Comparison of ENCODE assay signal across 8 cellular contexts in genomic region chr22:46012881-46013281, GRCh38. TPM values are rescaled to one million over a fixed set of nuclear protein-coding genes. Genes with fewer than 3 reads are reported as not detected.
DNase-seq lines count a peak whose midpoint lies in the region; ATAC-seq and FAIRE-seq lines count a peak whose summit lies in the region.

No MANE protein-coding gene starts in this region.

- H3K27ac ChIP-seq in naive thymus-derived CD4-positive, alpha-beta T cell (ENCODE audit: low read depth, low read length), result peak overlapping the region; percentile 80

- CTCF ChIA-PET in naive thymus-derived CD4-positive, alpha-beta T cell (lab: Charles Lee), result interaction anchor here (0.8 to 5.8 kb wide), 10 partner anchors 10 to 283 kb away, joined by 3 to 39 read pairs (median 6); partner anchors contain the start of gene GTSE1

- peaks cover 0 to 14% (median 0%) of the 10 kb centered on the region in 3 experiments for H3K9me3 ChIP-seq in naive thymus-derived CD4-positive, alpha-beta T cell (ENCODE audit: control insufficient read depth in 2 of 3, low read length in 3 of 3)

- H3K4me3 Mint-ChIP-seq in activated naive CD4-positive, alpha-beta T cell treated with anti-CD3 and anti-CD28 coated beads, Interleukin-2, amount 50 U/mL, for 24 hours, result peak overlapping the region; percentile 88
- H3K4me3 Mint-ChIP-seq in effector memory CD8-positive, alpha-beta T cell, result peak overlapping the region; percentile 84 to 85
- peak overlapping the region; percentile 83 to 91 (median 89) for H3K4me3 Mint-ChIP-seq in naive thymus-derived CD4-positive, alpha-beta T cell

- no peak for ATAC-seq in effector memory CD8-positive, alpha-beta T cell (replicated peaks)
- no peak for ATAC-seq in naive thymus-derived CD4-positive, alpha-beta T cell
- ATAC-seq in HG03025 (IDR thresholded peaks at IDR 0.05; ENCODE audit: low FRiP score, unreplicated experiment), result no peak

- intact Hi-C loops in naive thymus-derived CD4-positive, alpha-beta T cell (cut with micrococcal nuclease), result loop anchor here (1.0 to 5.0 kb wide), 7 partner anchors 22 to 299 kb away; partner anchors contain the start of gene CDPF1 (in 1 of the 2)

- no peaks in the 10 kb centered on the region for H3K9me3 Mint-ChIP-seq in activated naive CD4-positive, alpha-beta T cell treated with anti-CD3 and anti-CD28 coated beads, Interleukin-2, amount 50 U/mL, for 24 hours
- H3K9me3 Mint-ChIP-seq in effector memory CD8-positive, alpha-beta T cell, result no peaks in the 10 kb centered on the region
- peaks cover 0 to 12% (median 4%) of the 10 kb centered on the region in 11 donors for H3K9me3 Mint-ChIP-seq in naive thymus-derived CD4-positive, alpha-beta T cell

- no peaks in the 10 kb centered on the region for H3K36me3 Mint-ChIP-seq in activated naive CD4-positive, alpha-beta T cell treated with anti-CD3 and anti-CD28 coated beads, Interleukin-2, amount 50 U/mL, for 24 hours
- peaks cover 10% of the 10 kb centered on the region for H3K36me3 Mint-ChIP-seq in effector memory CD8-positive, alpha-beta T cell (ENCODE audit: insufficient read depth)
- peaks cover 0 to 2% (median 0%) of the 10 kb centered on the region in 5 donors for H3K36me3 Mint-ChIP-seq in naive thymus-derived CD4-positive, alpha-beta T cell

- H3K27ac Mint-ChIP-seq in activated naive CD4-positive, alpha-beta T cell treated with anti-CD3 and anti-CD28 coated beads, Interleukin-2, amount 50 U/mL, for 24 hours, result no peak overlapping the region
- peak overlapping the region in 1 of 2 donors; percentile 95 for H3K27ac Mint-ChIP-seq in effector memory CD8-positive, alpha-beta T cell
- peak overlapping the region in 5 of 9 donors; percentile 79 to 94 (median 85) for H3K27ac Mint-ChIP-seq in naive thymus-derived CD4-positive, alpha-beta T cell

- no peaks in the 10 kb centered on the region for H3K36me3 ChIP-seq in naive thymus-derived CD4-positive, alpha-beta T cell (ENCODE audit: control insufficient read depth in 2 of 3, insufficient read depth in 3 of 3, low read length in 3 of 3)

- no peak for FAIRE-seq in HTR-8/SVneo (lab: Jason Lieb, UNC)

- peaks cover 6% of the 10 kb centered on the region for H3K4me1 Mint-ChIP-seq in activated naive CD4-positive, alpha-beta T cell treated with anti-CD3 and anti-CD28 coated beads, Interleukin-2, amount 50 U/mL, for 24 hours
- peaks cover 8 to 10% of the 10 kb centered on the region in 2 donors for H3K4me1 Mint-ChIP-seq in effector memory CD8-positive, alpha-beta T cell (ENCODE audit: low read depth in 2 of 2)
- peaks cover 0 to 13% (median 4%) of the 10 kb centered on the region in 7 donors for H3K4me1 Mint-ChIP-seq in naive thymus-derived CD4-positive, alpha-beta T cell

- POLR2A ChIA-PET in naive thymus-derived CD4-positive, alpha-beta T cell (lab: Charles Lee), result interaction anchor here (0.8 to 4.1 kb wide), 11 partner anchors 9 to 545 kb away, joined by 3 to 60 read pairs (median 5); no protein-coding TSS in a partner anchor

- DNase-seq in activated naive CD4-positive, alpha-beta T cell treated with Interleukin-2 at 50 U/mL for 16 hours, result no peak
- DNase-seq in effector memory CD8-positive, alpha-beta T cell, result no peak
- DNase-seq in naive thymus-derived CD4-positive, alpha-beta T cell, result peak in 1 of 9 donors; percentile 10
- DNase-seq in germinal center (ENCODE audit: low spot score) (no peak), NCI-H1436 (lab: John Stamatoyannopoulos, UW) (no peak), HTR-8/SVneo (ENCODE audit: insufficient read length, low spot score) (no peak)

- no peaks in the 10 kb centered on the region for H3K27me3 ChIP-seq in naive thymus-derived CD4-positive, alpha-beta T cell (ENCODE audit: control insufficient read depth in 2 of 2, insufficient read depth in 2 of 2, low read length in 2 of 2)

- no peaks in the 10 kb centered on the region for H3K27me3 Mint-ChIP-seq in activated naive CD4-positive, alpha-beta T cell treated with anti-CD3 and anti-CD28 coated beads, Interleukin-2, amount 50 U/mL, for 24 hours
- H3K27me3 Mint-ChIP-seq in effector memory CD8-positive, alpha-beta T cell, result no peaks in the 10 kb centered on the region
- peaks cover 0 to 3% (median 0%) of the 10 kb centered on the region in 5 donors for H3K27me3 Mint-ChIP-seq in naive thymus-derived CD4-positive, alpha-beta T cell

- peaks cover 3 to 5% of the 10 kb centered on the region in 2 donors for H3K4me1 ChIP-seq in naive thymus-derived CD4-positive, alpha-beta T cell (ENCODE audit: control insufficient read depth in 2 of 2, insufficient read depth in 2 of 2, low read length in 2 of 2)

- peak overlapping the region; percentile 78 for H3K4me3 ChIP-seq in naive thymus-derived CD4-positive, alpha-beta T cell (ENCODE audit: low read length)

RNA-seq across cellular contexts. Expression of gene WNT7B, which starts 35.9 kb away (rescaled TPM):
- not detected for total RNA-seq in naive thymus-derived CD4-positive, alpha-beta T cell
- polyA plus RNA-seq in naive thymus-derived CD4-positive, alpha-beta T cell, result not detected
